8 cellular contexts compared by ENCODE assay signal in genomic region chr12:65740873-65741600, GRCh38.
DNase-seq lines count a peak whose midpoint lies in the region; ATAC-seq and TF ChIP-seq lines count a peak whose summit lies in the region.

No MANE protein-coding gene starts in this region.

- DNase-seq in AG09319 (ENCODE audit: extremely low read depth, low read depth) (peak; percentile 42), MV-4-11 (lab: John Stamatoyannopoulos, UW) (peak; percentile 10), epidermal melanocyte (ENCODE audit: insufficient read length, low spot score) (peak; percentile 75), midbrain (lab: John Stamatoyannopoulos, UW) (peak; percentile 6), GDM1 (lab: John Stamatoyannopoulos, UW) (no peak)
- DNase-seq in activated CD8-positive, alpha-beta memory T cell treated with anti-CD3 and anti-CD28 coated beads for 48 hours (ENCODE audit: low read depth in 2 of 3, low spot score in 2 of 3) = peak; percentile 32 to 34 (median 33)
- peak; percentile 29 for DNase-seq in stimulated activated CD8-positive, alpha-beta memory T cell treated with anti-CD3 and anti-CD28 coated beads, Interleukin-12 subunit alpha, Interleukin-12 subunit beta, amount 100 ng/mL, for 4 hours (ENCODE audit: low read depth)

- TF ChIP-seq CTCF in AG09319 (IDR thresholded peaks at IDR 0.05; ENCODE audit: low read depth, low read length) = no peak

- peak; percentile 78 for ATAC-seq in GM21423 (IDR thresholded peaks at IDR 0.05; ENCODE audit: unreplicated experiment)
